22 cellular contexts compared by ENCODE assay signal in the genomic region with DNA sequence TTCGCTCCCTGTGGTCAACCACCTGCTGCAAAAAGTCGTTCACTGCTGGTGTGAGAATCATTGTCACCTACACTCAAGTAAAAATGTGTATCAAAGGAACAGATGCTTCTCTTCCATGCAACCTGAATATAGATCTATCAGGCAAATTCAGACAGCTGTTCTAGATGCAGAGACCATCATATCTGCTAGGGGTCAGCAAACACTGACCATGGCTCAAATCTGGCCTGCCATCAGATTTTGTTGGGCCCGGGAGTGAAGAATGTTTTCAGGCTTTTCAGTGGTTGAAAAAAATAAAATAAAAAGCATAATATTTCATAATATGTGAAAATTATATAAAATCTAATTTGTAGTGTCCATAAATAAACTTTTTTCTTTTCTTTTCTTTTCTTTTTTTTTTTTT.
"Had no signal": no experiment of that assay in that cellular context is flagged by ENCODE, and none has a peak within 500 bp of the region (broad histone marks: within the 10 kb centered on the region; RNA-seq: fewer than 3 reads in every experiment).

No MANE protein-coding gene starts in this region.

- H3K27ac Mint-ChIP-seq: activated CD8-positive, alpha-beta T cell treated with anti-CD3 and anti-CD28 coated beads, Interleukin-2, amount 10 ng/mL, durations not matched to agents 7 days and 5 days; activated naive CD4-positive, alpha-beta T cell treated with anti-CD3 and anti-CD28 coated beads, Interleukin-2, amount 50 U/mL, for 24 hours; activated T-helper 1 cell treated with anti-CD3 and anti-CD28 coated beads, Interleukin-12 subunit alpha, Interleukin-12 subunit beta, Interleukin-2, Interleukin-4 antibody, amounts not matched to agents 30 ng/mL and 10 ng/mL and 1 ng/mL, durations not matched to agents 14 hours and 24 hours and 36 hours; dendritic cell treated with granulocyte-macrophage colony-stimulating factor and Interleukin-4, amounts not matched to agents 40 ng/mL and 50 ng/mL, for 4 days; nephron progenitor cell; type B pancreatic cell had no signal

- H3K4me3 Mint-ChIP-seq: activated CD8-positive, alpha-beta T cell treated with anti-CD3 and anti-CD28 coated beads, Interleukin-2, amount 10 ng/mL, durations not matched to agents 7 days and 5 days; activated naive CD4-positive, alpha-beta T cell treated with anti-CD3 and anti-CD28 coated beads, Interleukin-2, amount 50 U/mL, for 24 hours; activated T-helper 1 cell treated with anti-CD3 and anti-CD28 coated beads, Interleukin-12 subunit alpha, Interleukin-12 subunit beta, Interleukin-2, Interleukin-4 antibody, amounts not matched to agents 30 ng/mL and 10 ng/mL and 1 ng/mL, durations not matched to agents 14 hours and 24 hours and 36 hours; dendritic cell treated with granulocyte-macrophage colony-stimulating factor and Interleukin-4, amounts not matched to agents 40 ng/mL and 50 ng/mL, for 4 days; nephron progenitor cell; type B pancreatic cell had no signal

- H3K4me3 ChIP-seq: body of pancreas, lower lobe of right lung, mucosa of descending colon, thoracic aorta had no signal

- H3K27ac ChIP-seq: foreskin keratinocyte, lower lobe of right lung, thoracic aorta had no signal

- H3K36me3 ChIP-seq: lower lobe of right lung, thoracic aorta had no signal

- H3K4me1 ChIP-seq: foreskin keratinocyte, lower lobe of right lung had no signal

- H3K36me3 Mint-ChIP-seq: activated naive CD4-positive, alpha-beta T cell treated with anti-CD3 and anti-CD28 coated beads, Interleukin-2, amount 50 U/mL, for 24 hours; type B pancreatic cell had no signal

- H3K9me3 Mint-ChIP-seq: nephron progenitor cell had no signal

- H3K4me1 Mint-ChIP-seq: activated naive CD4-positive, alpha-beta T cell treated with anti-CD3 and anti-CD28 coated beads, Interleukin-2, amount 50 U/mL, for 24 hours had no signal

- H3K27me3 ChIP-seq: body of pancreas, foreskin keratinocyte had no signal

- H3K9me3 ChIP-seq: lower lobe of right lung, mucosa of descending colon, thoracic aorta had no signal

- H3K27me3 Mint-ChIP-seq: activated naive CD4-positive, alpha-beta T cell treated with anti-CD3 and anti-CD28 coated beads, Interleukin-2, amount 50 U/mL, for 24 hours; dendritic cell treated with granulocyte-macrophage colony-stimulating factor and Interleukin-4, amounts not matched to agents 40 ng/mL and 50 ng/mL, for 4 days; type B pancreatic cell had no signal

- ATAC-seq: activated CD8-positive, alpha-beta T cell treated with anti-CD3 and anti-CD28 coated beads, Interleukin-2, amount 10 ng/mL, durations not matched to agents 7 days and 5 days; body of pancreas had no signal

- DNase-seq: activated CD4-positive, alpha-beta T cell treated with anti-CD3 and anti-CD28 coated beads for 1 hour; activated CD4-positive, alpha-beta T cell treated with anti-CD3 and anti-CD28 coated beads, Interleukin-2, amount 50 U/mL, for 1 hour; activated CD8-positive, alpha-beta T cell treated with anti-CD3 and anti-CD28 coated beads, Interleukin-2, amount 10 ng/mL, durations not matched to agents 7 days and 5 days; activated gamma-delta T cell; anterior cingulate cortex; body of pancreas; effector CD4-positive, alpha-beta T cell; foreskin keratinocyte; kidney; lower lobe of right lung; mesendoderm; mucosa of descending colon; nephron progenitor cell; nucleus accumbens; stimulated activated CD4-positive, alpha-beta T cell treated with anti-CD3 and anti-CD28 coated beads, Interleukin-4, amount 100 ng/mL, for 24 hours; stimulated activated naive CD4-positive, alpha-beta T cell treated with Interleukin-2 at 50 U/mL for 16 hours; T-helper 2 cell had no signal
